In genomic region chr3:107430214-107431047, GRCh38 we compare ENCODE assay signal across 9 cellular contexts. TPM values are rescaled to one million over a fixed set of nuclear protein-coding genes. Genes with fewer than 3 reads are reported as not detected.
DNase-seq lines count a peak whose midpoint lies in the region; ATAC-seq and TF ChIP-seq lines count a peak whose summit lies in the region.
"Had no signal": no experiment of that assay in that cellular context is flagged by ENCODE, and none has a peak within 500 bp of the region (broad histone marks: within the 10 kb centered on the region; RNA-seq: fewer than 3 reads in every experiment).

No MANE protein-coding gene starts in this region.

- peak; percentile 29 for TF ChIP-seq CTCF in CD4-positive, alpha-beta T cell (IDR thresholded peaks at IDR 0.05)

- peak overlapping the region; percentile 93 for H3K4me3 Mint-ChIP-seq in CD4-positive, alpha-beta T cell
- peak overlapping the region; percentile 82 for H3K4me3 Mint-ChIP-seq in activated T-helper 1 cell treated with anti-CD3 and anti-CD28 coated beads, Interleukin-12 subunit alpha, Interleukin-12 subunit beta, Interleukin-2, Interleukin-4 antibody, amounts not matched to agents 30 ng/mL and 10 ng/mL and 1 ng/mL, durations not matched to agents 14 hours and 24 hours and 36 hours

- peak; percentile 3 for ATAC-seq in CD4-positive, alpha-beta T cell (ENCODE audit: poor library complexity)
- ATAC-seq in HG02588 (IDR thresholded peaks at IDR 0.05; ENCODE audit: unreplicated experiment) (peak; percentile 4), HG02885 (IDR thresholded peaks at IDR 0.05; ENCODE audit: poor library complexity, unreplicated experiment) (no peak)

- H3K27me3 ChIP-seq in CD4-positive, alpha-beta T cell (ENCODE audit: control insufficient read depth, insufficient read depth, low read length): no peaks in the 10 kb centered on the region
- no peaks in the 10 kb centered on the region for H3K27me3 ChIP-seq in rectal smooth muscle tissue (ENCODE audit: control insufficient read depth, insufficient read depth, low read length)

- no peaks in the 10 kb centered on the region for H3K9me3 Mint-ChIP-seq in CD4-positive, alpha-beta T cell
- H3K9me3 Mint-ChIP-seq in activated T-helper 1 cell treated with anti-CD3 and anti-CD28 coated beads, Interleukin-12 subunit alpha, Interleukin-12 subunit beta, Interleukin-2, Interleukin-4 antibody, amounts not matched to agents 30 ng/mL and 10 ng/mL and 1 ng/mL, durations not matched to agents 14 hours and 24 hours and 36 hours: no peaks in the 10 kb centered on the region

- H3K9me3 ChIP-seq in CD4-positive, alpha-beta T cell (ENCODE audit: control insufficient read depth, low read length): no peaks in the 10 kb centered on the region

- H3K27ac ChIP-seq in CD4-positive, alpha-beta T cell (ENCODE audit: low read depth, low read length): no peak overlapping the region
- peak overlapping the region; percentile 96 for H3K27ac ChIP-seq in rectal smooth muscle tissue (ENCODE audit: low read depth, low read length)

- CTCF ChIA-PET in CD4-positive, alpha-beta T cell (lab: Charles Lee): interaction anchor here (0.7 to 3.3 kb wide), 3 partner anchors 10 to 87 kb away, joined by 3 to 13 read pairs (median 8); no protein-coding TSS in a partner anchor

- H3K27me3 Mint-ChIP-seq in CD4-positive, alpha-beta T cell: no peaks in the 10 kb centered on the region
- peaks cover 49% of the 10 kb centered on the region for H3K27me3 Mint-ChIP-seq in activated T-helper 1 cell treated with anti-CD3 and anti-CD28 coated beads, Interleukin-12 subunit alpha, Interleukin-12 subunit beta, Interleukin-2, Interleukin-4 antibody, amounts not matched to agents 30 ng/mL and 10 ng/mL and 1 ng/mL, durations not matched to agents 14 hours and 24 hours and 36 hours (ENCODE audit: insufficient read depth)

- no peaks in the 10 kb centered on the region for H3K36me3 Mint-ChIP-seq in CD4-positive, alpha-beta T cell (ENCODE audit: low read depth)
- H3K36me3 Mint-ChIP-seq in activated T-helper 1 cell treated with anti-CD3 and anti-CD28 coated beads, Interleukin-12 subunit alpha, Interleukin-12 subunit beta, Interleukin-2, Interleukin-4 antibody, amounts not matched to agents 30 ng/mL and 10 ng/mL and 1 ng/mL, durations not matched to agents 14 hours and 24 hours and 36 hours (ENCODE audit: low read depth): no peaks in the 10 kb centered on the region

- peak overlapping the region; percentile 91 for H3K4me3 ChIP-seq in rectal smooth muscle tissue (ENCODE audit: low read length)

- H3K4me1 Mint-ChIP-seq in CD4-positive, alpha-beta T cell (ENCODE audit: low read depth): peaks cover 18% of the 10 kb centered on the region
- peaks cover 21% of the 10 kb centered on the region for H3K4me1 Mint-ChIP-seq in activated T-helper 1 cell treated with anti-CD3 and anti-CD28 coated beads, Interleukin-12 subunit alpha, Interleukin-12 subunit beta, Interleukin-2, Interleukin-4 antibody, amounts not matched to agents 30 ng/mL and 10 ng/mL and 1 ng/mL, durations not matched to agents 14 hours and 24 hours and 36 hours (ENCODE audit: low read depth)

- peak overlapping the region; percentile 66 for H3K27ac Mint-ChIP-seq in CD4-positive, alpha-beta T cell
- peak overlapping the region; percentile 52 for H3K27ac Mint-ChIP-seq in activated T-helper 1 cell treated with anti-CD3 and anti-CD28 coated beads, Interleukin-12 subunit alpha, Interleukin-12 subunit beta, Interleukin-2, Interleukin-4 antibody, amounts not matched to agents 30 ng/mL and 10 ng/mL and 1 ng/mL, durations not matched to agents 14 hours and 24 hours and 36 hours

- peak overlapping the region; percentile 72 for H3K9ac ChIP-seq in rectal smooth muscle tissue (ENCODE audit: low read length)

- intact Hi-C loops in CD4-positive, alpha-beta T cell (cut with DNase I, micrococcal nuclease): loop anchor here (2.0 kb wide), 2 partner anchors 92 to 94 kb away; partner anchors contain the start of gene BBX (in 1 of the 2)
- intact Hi-C loops in activated T-helper 1 cell treated with anti-CD3 and anti-CD28 coated beads, Interleukin-12 subunit alpha, Interleukin-12 subunit beta, Interleukin-2, Interleukin-4 antibody, amounts not matched to agents 30 ng/mL and 10 ng/mL and 1 ng/mL, durations not matched to agents 14 hours and 24 hours and 36 hours (cut with micrococcal nuclease): loop anchor here (1.0 to 2.0 kb wide), 4 partner anchors 16 to 190 kb away; partner anchors contain the start of gene BBX
- intact Hi-C loops in head of caudate nucleus (cut with DNase I): loop anchor here (2.0 kb wide), 2 partner anchors 92 to 190 kb away; partner anchors contain the start of gene BBX

- POLR2A ChIA-PET in CD4-positive, alpha-beta T cell (lab: Charles Lee): interaction anchor here (0.6 to 2.4 kb wide), 6 partner anchors 9 to 175 kb away, joined by 3 to 11 read pairs (median 6); partner anchors contain the start of gene BBX

- no peaks in the 10 kb centered on the region for H3K36me3 ChIP-seq in rectal smooth muscle tissue (ENCODE audit: control insufficient read depth, insufficient read depth, low read length)

- peaks cover 4% of the 10 kb centered on the region for H3K4me1 ChIP-seq in rectal smooth muscle tissue (ENCODE audit: control insufficient read depth, insufficient read depth, low read length)

- peak in 2 of 10 experiments; percentile 11 to 12 for DNase-seq in CD4-positive, alpha-beta T cell
- no peak for DNase-seq in activated T-helper 1 cell treated with anti-CD3 and anti-CD28 coated beads, Interleukin-12 subunit alpha, Interleukin-12 subunit beta, Interleukin-2, Interleukin-4 antibody, amounts not matched to agents 30 ng/mL and 10 ng/mL and 1 ng/mL, durations not matched to agents 14 hours and 24 hours and 36 hours (ENCODE audit: low spot score)
- DNase-seq in head of caudate nucleus (peak in 26 of 42 donors; percentile 7 to 64 (median 34)), COR-L47 (lab: John Stamatoyannopoulos, UW) (no peak)
- no peak for DNase-seq in stimulated activated CD4-positive, alpha-beta T cell treated with anti-CD3 and anti-CD28 coated beads, Interleukin-1b, Interleukin-23, amount 100 ng/mL, for 48 hours

RNA-seq across cellular contexts. Expression of gene CCDC54, which starts 53.2 kb away (rescaled TPM):
- total RNA-seq in CD4-positive, alpha-beta T cell: not detected
- not detected in 2 replicates for total RNA-seq in activated T-helper 1 cell treated with anti-CD3 and anti-CD28 coated beads, Interleukin-12 subunit alpha, Interleukin-12 subunit beta, Interleukin-2, Interleukin-4 antibody, amounts not matched to agents 30 ng/mL and 10 ng/mL and 1 ng/mL, durations not matched to agents 14 hours and 24 hours and 36 hours
- total RNA-seq: LHCN-M2 had no signal

Comparison
In these comparisons a context has a peak if more than half of its experiments do, and no peak if none do; other contexts are left out.
1. DNase-seq: peak in head of caudate nucleus (26 of 42); none in activated T-helper 1 cell treated with anti-CD3 and anti-CD28 coated beads, Interleukin-12 subunit alpha, Interleukin-12 subunit beta, Interleukin-2, Interleukin-4 antibody, amounts not matched to agents 30 ng/mL and 10 ng/mL and 1 ng/mL, durations not matched to agents 14 hours and 24 hours and 36 hours (single experiment), COR-L47 (single experiment) and stimulated activated CD4-positive, alpha-beta T cell treated with anti-CD3 and anti-CD28 coated beads, Interleukin-1b, Interleukin-23, amount 100 ng/mL, for 48 hours (single experiment).